Comparison of ENCODE assay signal across 28 cellular contexts in the genomic region with DNA sequence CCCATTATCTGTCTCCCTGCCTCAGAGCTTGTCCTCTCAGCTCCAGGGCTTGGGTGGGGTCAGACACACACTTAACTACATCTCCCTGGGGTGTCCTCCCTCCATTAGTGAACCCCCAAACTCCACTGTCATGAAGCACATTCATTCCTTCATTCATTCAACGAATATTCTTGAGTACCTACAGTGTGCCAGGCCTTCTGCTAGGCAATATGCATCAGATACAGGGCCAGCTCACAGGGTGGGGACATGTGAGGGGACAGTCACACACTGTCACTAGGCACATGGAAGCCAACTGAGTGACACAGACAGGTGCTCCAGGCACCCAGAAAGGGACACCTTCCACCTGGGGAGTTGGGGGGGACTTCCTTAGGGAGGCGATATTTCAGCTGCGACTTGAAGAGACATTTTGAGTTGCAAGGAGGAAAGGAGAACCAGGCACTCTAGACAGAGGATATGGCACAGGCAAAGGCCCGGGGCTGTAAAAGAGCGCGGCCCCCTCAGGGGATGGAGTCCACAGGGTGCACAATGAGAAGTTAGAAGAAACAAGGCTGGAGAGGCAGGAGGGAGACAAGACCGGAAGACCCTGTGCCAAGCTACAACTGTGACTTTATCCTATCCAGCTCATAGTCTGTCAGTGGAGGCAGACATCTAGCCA. TPM values are rescaled to one million over a fixed set of nuclear protein-coding genes. Genes with fewer than 3 reads are reported as not detected.
"Had no signal": no experiment of that assay in that cellular context is flagged by ENCODE, and none has a peak within 500 bp of the region (broad histone marks: within the 10 kb centered on the region; RNA-seq: fewer than 3 reads in every experiment).

No MANE protein-coding gene starts in this region.

- H3K27me3 ChIP-seq: ascending aorta had no signal

- ATAC-seq: activated CD4-positive, alpha-beta T cell treated with anti-CD3 and anti-CD28 coated beads for 36 hours; activated CD4-positive, CD25-positive, alpha-beta regulatory T cell treated with anti-CD3 and anti-CD28 coated beads, Interleukin-2, amount 50 U/mL, for 24 hours; activated CD8-positive, alpha-beta T cell treated with anti-CD3 and anti-CD28 coated beads, Interleukin-2, amount 10 ng/mL, durations not matched to agents 7 days and 5 days had no signal

- H3K9me3 ChIP-seq: ascending aorta, MG63, SJCRH30 had no signal

- H3K4me3 ChIP-seq: ascending aorta, MG63, SJCRH30, SK-N-MC had no signal

- H3K27ac ChIP-seq: ascending aorta, SJCRH30, SK-N-MC had no signal

- DNase-seq: activated CD4-positive, alpha-beta T cell treated with anti-CD3 and anti-CD28 coated beads for 36 hours; activated CD4-positive, alpha-beta T cell treated with anti-CD3 and anti-CD28 coated beads, Interleukin-2, amount 10 ng/mL, durations not matched to agents 7 days and 5 days; activated CD4-positive, alpha-beta T cell treated with anti-CD3 and anti-CD28 coated beads, Interleukin-2, amount 50 U/mL, for 48 hours; activated CD8-positive, alpha-beta T cell treated with anti-CD3 and anti-CD28 coated beads, Interleukin-2, amount 10 ng/mL, durations not matched to agents 7 days and 5 days; activated gamma-delta T cell; activated naive CD4-positive, alpha-beta T cell treated with Interleukin-2 at 50 U/mL for 16 hours; activated naive CD8-positive, alpha-beta T cell treated with anti-CD3 and anti-CD28 coated beads, Interleukin-2, amount 10 ng/mL, durations not matched to agents 7 days and 5 days; activated T-cell treated with anti-CD3 and anti-CD28 coated beads, Interleukin-2, amount 50 U/mL, for 24 hours; amygdala; Kasumi-1; KG1; NCI-H1048; NCI-H2081 treated with DMSO at 0.1 percent for 48 hours; NCI-H226; NCI-H446 treated with DMSO at 0.1 percent for 48 hours; T1000 had no signal

- H3K4me1 ChIP-seq: ascending aorta, SJCRH30 had no signal

- H3K36me3 ChIP-seq: ascending aorta, MG63, SJCRH30 had no signal

RNA-seq across cellular contexts. Expression of gene S100A8, which starts 8.7 kb away (rescaled TPM):
- total RNA-seq: activated CD4-positive, alpha-beta T cell treated with anti-CD3 and anti-CD28 coated beads for 36 hours; activated CD4-positive, alpha-beta T cell treated with anti-CD3 and anti-CD28 coated beads, Interleukin-2, amount 10 ng/mL, durations not matched to agents 7 days and 5 days; activated CD8-positive, alpha-beta T cell treated with anti-CD3 and anti-CD28 coated beads, Interleukin-2, amount 10 ng/mL, durations not matched to agents 7 days and 5 days; activated T-helper 2 cell treated with anti-CD3 and anti-CD28 coated beads, Interferon-gamma antibody, Interleukin-2, Interleukin-4, amounts not matched to agents 10 μg/mL and 5 μg/mL and 100 μg/mL, durations not matched to agents 14 hours and 24 hours and 36 hours; SJCRH30; T-helper 1 cell treated with Interleukin-12 subunit alpha and Interleukin-12 subunit beta and Interleukin-4 antibody, amounts not matched to agents 30 ng/mL and 1 ng/mL, for 36 hours; T-helper 2 cell treated with Interferon-gamma antibody and Interleukin-4, amounts not matched to agents 100 ng/mL and 5 ng/mL, for 36 hours; WTC11 had no signal

RNA-seq across cellular contexts. Expression of gene S100A7A, which starts 16.8 kb away (rescaled TPM):
- total RNA-seq: activated CD4-positive, alpha-beta T cell treated with anti-CD3 and anti-CD28 coated beads for 36 hours; activated CD4-positive, alpha-beta T cell treated with anti-CD3 and anti-CD28 coated beads, Interleukin-2, amount 10 ng/mL, durations not matched to agents 7 days and 5 days; activated CD8-positive, alpha-beta T cell treated with anti-CD3 and anti-CD28 coated beads, Interleukin-2, amount 10 ng/mL, durations not matched to agents 7 days and 5 days; activated naive CD8-positive, alpha-beta T cell treated with anti-CD3 and anti-CD28 coated beads, Interleukin-2, amount 10 ng/mL, durations not matched to agents 7 days and 5 days; activated T-helper 2 cell treated with anti-CD3 and anti-CD28 coated beads, Interferon-gamma antibody, Interleukin-2, Interleukin-4, amounts not matched to agents 10 μg/mL and 5 μg/mL and 100 μg/mL, durations not matched to agents 14 hours and 24 hours and 36 hours; ascending aorta; cardiac septum; RPMI7951; SJCRH30; T-helper 1 cell treated with Interleukin-12 subunit alpha and Interleukin-12 subunit beta and Interleukin-4 antibody, amounts not matched to agents 30 ng/mL and 1 ng/mL, for 36 hours; T-helper 2 cell treated with Interferon-gamma antibody and Interleukin-4, amounts not matched to agents 100 ng/mL and 5 ng/mL, for 36 hours; WTC11 had no signal
- polyA plus RNA-seq: adipose tissue had no signal

RNA-seq across cellular contexts. Expression of gene S100A12, which starts 24.1 kb away (rescaled TPM):
- total RNA-seq: activated CD4-positive, alpha-beta T cell treated with anti-CD3 and anti-CD28 coated beads for 36 hours; activated CD4-positive, alpha-beta T cell treated with anti-CD3 and anti-CD28 coated beads, Interleukin-2, amount 10 ng/mL, durations not matched to agents 7 days and 5 days; activated CD8-positive, alpha-beta T cell treated with anti-CD3 and anti-CD28 coated beads, Interleukin-2, amount 10 ng/mL, durations not matched to agents 7 days and 5 days; activated naive CD8-positive, alpha-beta T cell treated with anti-CD3 and anti-CD28 coated beads, Interleukin-2, amount 10 ng/mL, durations not matched to agents 7 days and 5 days; activated T-helper 2 cell treated with anti-CD3 and anti-CD28 coated beads, Interferon-gamma antibody, Interleukin-2, Interleukin-4, amounts not matched to agents 10 μg/mL and 5 μg/mL and 100 μg/mL, durations not matched to agents 14 hours and 24 hours and 36 hours; ascending aorta; RPMI7951; SJCRH30; T-helper 1 cell treated with Interleukin-12 subunit alpha and Interleukin-12 subunit beta and Interleukin-4 antibody, amounts not matched to agents 30 ng/mL and 1 ng/mL, for 36 hours; T-helper 2 cell treated with Interferon-gamma antibody and Interleukin-4, amounts not matched to agents 100 ng/mL and 5 ng/mL, for 36 hours; WTC11 had no signal

RNA-seq across cellular contexts. Expression of gene S100A9, which starts 41.9 kb away (rescaled TPM):
- total RNA-seq: activated CD4-positive, alpha-beta T cell treated with anti-CD3 and anti-CD28 coated beads for 36 hours; activated CD8-positive, alpha-beta T cell treated with anti-CD3 and anti-CD28 coated beads, Interleukin-2, amount 10 ng/mL, durations not matched to agents 7 days and 5 days; activated T-helper 2 cell treated with anti-CD3 and anti-CD28 coated beads, Interferon-gamma antibody, Interleukin-2, Interleukin-4, amounts not matched to agents 10 μg/mL and 5 μg/mL and 100 μg/mL, durations not matched to agents 14 hours and 24 hours and 36 hours; SJCRH30; T-helper 2 cell treated with Interferon-gamma antibody and Interleukin-4, amounts not matched to agents 100 ng/mL and 5 ng/mL, for 36 hours had no signal

RNA-seq across cellular contexts. Expression of gene PGLYRP4, which starts 50.9 kb away (rescaled TPM):
- total RNA-seq: activated CD4-positive, alpha-beta T cell treated with anti-CD3 and anti-CD28 coated beads, Interleukin-2, amount 10 ng/mL, durations not matched to agents 7 days and 5 days; activated CD8-positive, alpha-beta T cell treated with anti-CD3 and anti-CD28 coated beads, Interleukin-2, amount 10 ng/mL, durations not matched to agents 7 days and 5 days; activated naive CD8-positive, alpha-beta T cell treated with anti-CD3 and anti-CD28 coated beads, Interleukin-2, amount 10 ng/mL, durations not matched to agents 7 days and 5 days; activated T-helper 2 cell treated with anti-CD3 and anti-CD28 coated beads, Interferon-gamma antibody, Interleukin-2, Interleukin-4, amounts not matched to agents 10 μg/mL and 5 μg/mL and 100 μg/mL, durations not matched to agents 14 hours and 24 hours and 36 hours; ascending aorta; cardiac septum; RPMI7951; SJCRH30; T-helper 1 cell treated with Interleukin-12 subunit alpha and Interleukin-12 subunit beta and Interleukin-4 antibody, amounts not matched to agents 30 ng/mL and 1 ng/mL, for 36 hours; T-helper 2 cell treated with Interferon-gamma antibody and Interleukin-4, amounts not matched to agents 100 ng/mL and 5 ng/mL, for 36 hours; WTC11 had no signal
- polyA plus RNA-seq: adipose tissue had no signal
